ENCODE assay signal across 8 cellular contexts in the genomic region with DNA sequence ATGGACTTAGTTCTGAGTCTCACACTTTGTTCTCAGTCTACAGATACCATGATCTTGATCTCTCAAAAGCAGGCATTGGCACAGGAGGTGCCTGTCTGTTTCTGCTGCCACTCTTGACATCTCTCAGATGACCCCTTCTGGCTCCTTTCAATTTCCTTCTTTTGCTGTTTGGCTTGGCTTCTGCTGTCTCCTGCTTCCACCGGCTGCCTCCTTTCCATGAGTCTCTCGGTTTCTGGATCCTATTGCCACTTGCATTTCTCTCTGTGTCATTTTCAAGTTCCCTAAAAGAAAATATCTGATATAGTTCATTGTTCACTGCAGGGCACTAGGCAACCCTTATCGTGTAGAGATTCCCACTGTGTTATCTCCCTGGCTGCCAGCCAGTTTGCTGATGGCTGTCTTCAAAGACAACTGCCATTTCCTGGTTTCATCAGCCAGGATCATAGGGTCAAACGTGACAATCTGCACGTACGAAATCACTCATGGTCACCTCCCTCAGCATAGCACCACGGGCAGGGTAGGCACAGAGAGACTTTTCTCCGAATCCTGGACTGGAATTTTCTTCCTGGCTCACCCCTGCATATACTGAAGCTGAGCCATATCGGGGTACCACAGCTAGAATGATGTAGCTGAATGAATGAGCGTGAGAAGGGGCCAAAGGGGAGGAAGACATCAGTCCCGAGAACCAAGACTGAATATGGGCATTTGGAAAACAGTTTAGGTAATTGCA.
A peak's percentile ranks its signal among the peaks of the same experiment; 100 is the strongest.
DNase-seq lines count a peak whose midpoint lies in the region; ATAC-seq and TF ChIP-seq lines count a peak whose summit lies in the region.
"Had no signal": no experiment of that assay in that cellular context is flagged by ENCODE, and none has a peak within 500 bp of the region (broad histone marks: within the 10 kb centered on the region; RNA-seq: fewer than 3 reads in every experiment).

No MANE protein-coding gene starts in this region.

- H3K27me3 ChIP-seq in OCI-LY3 (ENCODE audit: low read depth, low read length) (no peaks in the 10 kb centered on the region), heart right ventricle (peaks cover 0 to 4% (median 0%) of the 10 kb centered on the region in 7 donors)
- no peaks in the 10 kb centered on the region for H3K27me3 ChIP-seq in effector memory CD4-positive, alpha-beta T cell (replicated peaks; ENCODE audit: control insufficient read depth, insufficient read depth, low read length, poor library complexity, severe bottlenecking)

- H4K20me1 ChIP-seq in OCI-LY3 (ENCODE audit: insufficient read depth, low read length): no peaks in the 10 kb centered on the region

- 27 to 30% methylated on average over 11 of the region's 11 CpGs for WGBS in heart right ventricle, 2 donors

- DNase-seq in HK-2 (ENCODE audit: unreplicated experiment) (peak; percentile 43), heart right ventricle (peak in 1 of 2 donors; percentile 35), retina (peak; percentile 29), caudate nucleus (lab: John Stamatoyannopoulos, UW) (no peak), NCI-H2081 treated with DMSO at 0.1 percent for 48 hours (lab: John Stamatoyannopoulos, UW) (no peak)
- no peak for DNase-seq in effector memory CD4-positive, alpha-beta T cell

- peak overlapping the region; percentile 79 for H3K27ac ChIP-seq in OCI-LY3 (ENCODE audit: low read length)
- peak overlapping the region in 9 of 10 donors; percentile 24 to 74 (median 53) for H3K27ac ChIP-seq in heart right ventricle
- H3K27ac ChIP-seq in effector memory CD4-positive, alpha-beta T cell (ENCODE audit: insufficient read depth, low read length, poor library complexity, severe bottlenecking): no peak overlapping the region
- no peak overlapping the region for H3K27ac ChIP-seq in caudate nucleus (ENCODE audit: low read depth, low read length)
- H3K27ac ChIP-seq: epithelial cell of prostate had no signal

- H3K4me1 ChIP-seq in OCI-LY3 (ENCODE audit: low read length) (peaks cover 59% of the 10 kb centered on the region), heart right ventricle (peaks cover 0 to 35% (median 23%) of the 10 kb centered on the region in 9 donors)
- no peaks in the 10 kb centered on the region for H3K4me1 ChIP-seq in effector memory CD4-positive, alpha-beta T cell (ENCODE audit: control insufficient read depth, insufficient read depth, low read length, poor library complexity, severe bottlenecking)

- H3K36me3 ChIP-seq in OCI-LY3 (replicated peaks; ENCODE audit: low read depth, low read length): peaks cover 16% of the 10 kb centered on the region
- no peaks in the 10 kb centered on the region for H3K36me3 ChIP-seq in heart right ventricle
- H3K36me3 ChIP-seq in effector memory CD4-positive, alpha-beta T cell (ENCODE audit: control insufficient read depth, insufficient read depth, low read length): no peaks in the 10 kb centered on the region

- H3K79me2 ChIP-seq in OCI-LY3 (ENCODE audit: low read length): no peaks in the 10 kb centered on the region

- H3K9ac ChIP-seq in OCI-LY3 (ENCODE audit: low read length): peak overlapping the region; percentile 53; the same call in 1 of the 2 replicates

- H3K9me3 ChIP-seq in OCI-LY3 (ENCODE audit: insufficient read depth, low read length): peaks cover 10% of the 10 kb centered on the region; the same call in 1 of the 2 replicates
- peaks cover 0 to 10% (median 0%) of the 10 kb centered on the region in 11 donors for H3K9me3 ChIP-seq in heart right ventricle
- H3K9me3 ChIP-seq in effector memory CD4-positive, alpha-beta T cell (ENCODE audit: control insufficient read depth, low read length): no peaks in the 10 kb centered on the region

- peak overlapping the region; percentile 52 for H2AFZ ChIP-seq in OCI-LY3 (ENCODE audit: low read depth, low read length)

- H3K4me3 ChIP-seq in OCI-LY3 (ENCODE audit: low read length) (no peak overlapping the region), heart right ventricle (no peak overlapping the region)
- H3K4me3 ChIP-seq in effector memory CD4-positive, alpha-beta T cell (ENCODE audit: insufficient read depth, low read depth, low read length, poor library complexity, severe bottlenecking): no peak overlapping the region

- peak; percentile 20 to 60 (median 38) for ATAC-seq in heart right ventricle

- intact Hi-C loops in heart right ventricle (cut with DNase I): loop anchor here in 2 of 10 donors (1.0 to 5.0 kb wide), 2 partner anchors 25 to 44 kb away; no protein-coding TSS in a partner anchor

- H3K4me2 ChIP-seq in OCI-LY3 (ENCODE audit: low read length): peak overlapping the region; percentile 8; the same call in 1 of the 2 replicates

- TF ChIP-seq CTCF in OCI-LY3 (IDR thresholded peaks at IDR 0.05; ENCODE audit: low read depth, low read length) (no peak), heart right ventricle (IDR thresholded peaks at IDR 0.05) (peak in 1 of 9 donors; percentile 7)

Comparison
In these comparisons a context has a peak if more than half of its experiments do, and no peak if none do; other contexts are left out.
1. DNase-seq: peak in HK-2 (single experiment) and retina (single experiment); none in effector memory CD4-positive, alpha-beta T cell (0 of 3), caudate nucleus (0 of 61) and NCI-H2081 treated with DMSO at 0.1 percent for 48 hours (single experiment).
2. H3K27ac ChIP-seq: peak in OCI-LY3 (single experiment) and heart right ventricle (9 of 10); none in effector memory CD4-positive, alpha-beta T cell (single experiment) and caudate nucleus (single experiment).